8 cellular contexts compared by ENCODE assay signal in genomic region chr21:38733973-38734546, GRCh38.
DNase-seq lines count a peak whose midpoint lies in the region; ATAC-seq lines count a peak whose summit lies in the region.

No MANE protein-coding gene starts in this region.

- H3K4me1 ChIP-seq in adipocyte (ENCODE audit: control insufficient read depth, insufficient read depth, low read length) (peaks cover 7% of the 10 kb centered on the region), trophoblast cell (ENCODE audit: control insufficient read depth in 1 of 2, insufficient read depth in 2 of 2, low read length in 2 of 2) (no peaks in the 10 kb centered on the region), thymus (ENCODE audit: control insufficient read depth, insufficient read depth, low read length) (peaks cover 3% of the 10 kb centered on the region)

- H3K79me1 ChIP-seq in trophoblast cell (ENCODE audit: low read length): no peaks in the 10 kb centered on the region

- WGBS in trophoblast cell (ENCODE audit: extremely low coverage, insufficient coverage, insufficient read length): no CpG with 5 or more reads among the region's 30 CpGs
- under 1% methylated on average over 30 of the region's 30 CpGs for WGBS in thymus

- H3K27me3 ChIP-seq in adipocyte (replicated peaks; ENCODE audit: control insufficient read depth, insufficient read depth, low read length) (peaks cover 9% of the 10 kb centered on the region), trophoblast cell (ENCODE audit: insufficient read depth, low read length) (no peaks in the 10 kb centered on the region), thymus (ENCODE audit: control insufficient read depth, insufficient read depth) (no peaks in the 10 kb centered on the region)

- H2AK5ac ChIP-seq in trophoblast cell (ENCODE audit: low read length): no peak overlapping the region

- ATAC-seq in GM21528 (IDR thresholded peaks at IDR 0.05; ENCODE audit: low FRiP score, unreplicated experiment): no peak

- no peak overlapping the region for H4K12ac ChIP-seq in trophoblast cell (ENCODE audit: low read depth, low read length)

- no peak overlapping the region for H3K9ac ChIP-seq in adipocyte (ENCODE audit: low read length)
- H3K9ac ChIP-seq in trophoblast cell (ENCODE audit: low read length): no peak overlapping the region

- no peak overlapping the region for H3K18ac ChIP-seq in trophoblast cell (ENCODE audit: low read length)

- no peak overlapping the region for H3K4ac ChIP-seq in trophoblast cell (ENCODE audit: low read depth, low read length)

- no peak overlapping the region for H3K23ac ChIP-seq in trophoblast cell (ENCODE audit: low read length)

- no peak overlapping the region for H2BK12ac ChIP-seq in trophoblast cell (ENCODE audit: low read length)

- DNase-seq in GM03348 (ENCODE audit: low spot score) (peak; percentile 84), NCI-H1092 (lab: John Stamatoyannopoulos, UW) (peak; percentile 74), T follicular helper cell (ENCODE audit: low read depth) (peak; percentile 44), adipocyte (ENCODE audit: low read depth) (peak; percentile 91), cardiac septum (ENCODE audit: low spot score) (peak; percentile 95), trophoblast cell (peak; percentile 91 to 99)

- H3K4me2 ChIP-seq in trophoblast cell (ENCODE audit: low read length): peak overlapping the region; percentile 75

- H3K9me3 ChIP-seq in adipocyte (ENCODE audit: control insufficient read depth, low read length) (no peaks in the 10 kb centered on the region), trophoblast cell (ENCODE audit: insufficient read depth, low read depth, low read length) (no peaks in the 10 kb centered on the region), thymus (ENCODE audit: control insufficient read depth) (no peaks in the 10 kb centered on the region)

- no peak overlapping the region for H2BK5ac ChIP-seq in trophoblast cell (ENCODE audit: low read depth, low read length, poor library complexity)

- H3K27ac ChIP-seq in trophoblast cell (ENCODE audit: low read depth, low read length): no peak overlapping the region
- no peak overlapping the region for H3K27ac ChIP-seq in thymus (ENCODE audit: low read depth)

- no peak overlapping the region for H4K91ac ChIP-seq in trophoblast cell (ENCODE audit: low read depth, low read length)

- H4K8ac ChIP-seq in trophoblast cell (ENCODE audit: low read depth, low read length): no peak overlapping the region

- H3K36me3 ChIP-seq in adipocyte (ENCODE audit: control insufficient read depth, insufficient read depth, low read length, severe bottlenecking) (no peaks in the 10 kb centered on the region), trophoblast cell (ENCODE audit: control insufficient read depth in 1 of 2, insufficient read depth in 2 of 2, low read length in 2 of 2) (no peaks in the 10 kb centered on the region), thymus (ENCODE audit: control insufficient read depth, insufficient read depth) (no peaks in the 10 kb centered on the region)

- no peak overlapping the region for H2AFZ ChIP-seq in trophoblast cell (ENCODE audit: insufficient read depth, low read length, poor library complexity)

- no peak overlapping the region for H3K14ac ChIP-seq in trophoblast cell (ENCODE audit: low read length)

- H3K4me3 ChIP-seq in adipocyte (ENCODE audit: low read length) (no peak overlapping the region), trophoblast cell (ENCODE audit: low read depth, low read length) (no peak overlapping the region), thymus (ENCODE audit: low read length) (peak overlapping the region; percentile 60)

- H2BK120ac ChIP-seq in trophoblast cell (ENCODE audit: insufficient read depth, low read length, poor library complexity): no peak overlapping the region

- intact Hi-C loops in cardiac septum (cut with DNase I): loop anchor here (2.0 kb wide), 3 partner anchors 75 to 405 kb away; no protein-coding TSS in a partner anchor

- no peaks in the 10 kb centered on the region for H3K79me2 ChIP-seq in trophoblast cell (ENCODE audit: control insufficient read depth, insufficient read depth, low read length, poor library complexity)

Comparison
In these comparisons a context has a peak if more than half of its experiments do, and no peak if none do; other contexts are left out.
1. DNase-seq: peak in every context shown above with its lines; median percentile 95 in cardiac septum; 95 in trophoblast cell; 91 in adipocyte; 84 in GM03348; 74 in NCI-H1092; 44 in T follicular helper cell.